Comparison of ENCODE assay signal across 1 cellular context in genomic region chr7:51276091-51276605, GRCh38.
TF ChIP-seq lines count a peak whose summit lies in the region.

No MANE protein-coding gene starts in this region.

TF ChIP-seq in GM23338, 12 proteins besides CTCF, POLR2A, EP300 and RAD21:
- TF ChIP-seq, protein P1, sequence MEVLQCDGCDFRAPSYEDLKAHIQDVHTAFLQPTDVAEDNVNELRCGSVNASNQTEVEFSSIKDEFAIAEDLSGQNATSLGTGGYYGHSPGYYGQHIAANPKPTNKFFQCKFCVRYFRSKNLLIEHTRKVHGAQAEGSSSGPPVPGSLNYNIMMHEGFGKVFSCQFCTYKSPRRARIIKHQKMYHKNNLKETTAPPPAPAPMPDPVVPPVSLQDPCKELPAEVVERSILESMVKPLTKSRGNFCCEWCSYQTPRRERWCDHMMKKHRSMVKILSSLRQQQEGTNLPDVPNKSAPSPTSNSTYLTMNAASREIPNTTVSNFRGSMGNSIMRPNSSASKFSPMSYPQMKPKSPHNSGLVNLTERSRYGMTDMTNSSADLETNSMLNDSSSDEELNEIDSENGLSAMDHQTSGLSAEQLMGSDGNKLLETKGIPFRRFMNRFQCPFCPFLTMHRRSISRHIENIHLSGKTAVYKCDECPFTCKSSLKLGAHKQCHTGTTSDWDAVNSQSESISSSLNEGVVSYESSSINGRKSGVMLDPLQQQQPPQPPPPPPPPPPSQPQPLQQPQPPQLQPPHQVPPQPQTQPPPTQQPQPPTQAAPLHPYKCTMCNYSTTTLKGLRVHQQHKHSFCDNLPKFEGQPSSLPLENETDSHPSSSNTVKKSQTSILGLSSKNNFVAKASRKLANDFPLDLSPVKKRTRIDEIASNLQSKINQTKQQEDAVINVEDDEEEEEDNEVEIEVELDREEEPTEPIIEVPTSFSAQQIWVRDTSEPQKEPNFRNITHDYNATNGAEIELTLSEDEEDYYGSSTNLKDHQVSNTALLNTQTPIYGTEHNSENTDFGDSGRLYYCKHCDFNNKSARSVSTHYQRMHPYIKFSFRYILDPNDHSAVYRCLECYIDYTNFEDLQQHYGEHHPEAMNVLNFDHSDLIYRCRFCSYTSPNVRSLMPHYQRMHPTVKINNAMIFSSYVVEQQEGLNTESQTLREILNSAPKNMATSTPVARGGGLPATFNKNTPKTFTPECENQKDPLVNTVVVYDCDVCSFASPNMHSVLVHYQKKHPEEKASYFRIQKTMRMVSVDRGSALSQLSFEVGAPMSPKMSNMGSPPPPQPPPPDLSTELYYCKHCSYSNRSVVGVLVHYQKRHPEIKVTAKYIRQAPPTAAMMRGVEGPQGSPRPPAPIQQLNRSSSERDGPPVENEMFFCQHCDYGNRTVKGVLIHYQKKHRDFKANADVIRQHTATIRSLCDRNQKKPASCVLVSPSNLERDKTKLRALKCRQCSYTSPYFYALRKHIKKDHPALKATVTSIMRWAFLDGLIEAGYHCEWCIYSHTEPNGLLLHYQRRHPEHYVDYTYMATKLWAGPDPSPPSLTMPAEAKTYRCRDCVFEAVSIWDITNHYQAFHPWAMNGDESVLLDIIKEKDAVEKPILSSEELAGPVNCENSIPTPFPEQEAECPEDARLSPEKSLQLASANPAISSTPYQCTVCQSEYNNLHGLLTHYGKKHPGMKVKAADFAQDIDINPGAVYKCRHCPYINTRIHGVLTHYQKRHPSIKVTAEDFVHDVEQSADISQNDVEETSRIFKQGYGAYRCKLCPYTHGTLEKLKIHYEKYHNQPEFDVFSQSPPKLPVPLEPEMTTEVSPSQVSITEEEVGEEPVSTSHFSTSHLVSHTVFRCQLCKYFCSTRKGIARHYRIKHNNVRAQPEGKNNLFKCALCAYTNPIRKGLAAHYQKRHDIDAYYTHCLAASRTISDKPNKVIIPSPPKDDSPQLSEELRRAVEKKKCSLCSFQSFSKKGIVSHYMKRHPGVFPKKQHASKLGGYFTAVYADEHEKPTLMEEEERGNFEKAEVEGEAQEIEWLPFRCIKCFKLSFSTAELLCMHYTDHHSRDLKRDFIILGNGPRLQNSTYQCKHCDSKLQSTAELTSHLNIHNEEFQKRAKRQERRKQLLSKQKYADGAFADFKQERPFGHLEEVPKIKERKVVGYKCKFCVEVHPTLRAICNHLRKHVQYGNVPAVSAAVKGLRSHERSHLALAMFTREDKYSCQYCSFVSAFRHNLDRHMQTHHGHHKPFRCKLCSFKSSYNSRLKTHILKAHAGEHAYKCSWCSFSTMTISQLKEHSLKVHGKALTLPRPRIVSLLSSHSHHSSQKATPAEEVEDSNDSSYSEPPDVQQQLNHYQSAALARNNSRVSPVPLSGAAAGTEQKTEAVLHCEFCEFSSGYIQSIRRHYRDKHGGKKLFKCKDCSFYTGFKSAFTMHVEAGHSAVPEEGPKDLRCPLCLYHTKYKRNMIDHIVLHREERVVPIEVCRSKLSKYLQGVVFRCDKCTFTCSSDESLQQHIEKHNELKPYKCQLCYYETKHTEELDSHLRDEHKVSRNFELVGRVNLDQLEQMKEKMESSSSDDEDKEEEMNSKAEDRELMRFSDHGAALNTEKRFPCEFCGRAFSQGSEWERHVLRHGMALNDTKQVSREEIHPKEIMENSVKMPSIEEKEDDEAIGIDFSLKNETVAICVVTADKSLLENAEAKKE (CRISPR knock-in tag; IDR thresholded peaks at IDR 0.05) = no peak
- TF ChIP-seq STAT1 (IDR thresholded peaks at IDR 0.05; ENCODE audit: unreplicated experiment) (no peak), ETS1 (IDR thresholded peaks at IDR 0.05) (no peak), JUNB (IDR thresholded peaks at IDR 0.05; ENCODE audit: unreplicated experiment) (no peak), EZH2 (IDR thresholded peaks at IDR 0.05; ENCODE audit: low read depth, unreplicated experiment) (no peak), EZH2phosphoT487 (IDR thresholded peaks at IDR 0.05; ENCODE audit: unreplicated experiment) (no peak), ZNF114 (CRISPR knock-in tag; IDR thresholded peaks at IDR 0.05) (no peak), NANOG (IDR thresholded peaks at IDR 0.05; ENCODE audit: borderline replicate concordance) (no peak), ZNF331 (CRISPR knock-in tag; IDR thresholded peaks at IDR 0.05; ENCODE audit: low read depth) (no peak), CREB1 (CRISPR knock-in tag; IDR thresholded peaks at IDR 0.05; ENCODE audit: low read depth) (no peak), POLR2AphosphoS5 (IDR thresholded peaks at IDR 0.05; ENCODE audit: low read depth) (no peak), REST (IDR thresholded peaks at IDR 0.05; ENCODE audit: unreplicated experiment) (no peak)
